Comparison of ENCODE assay signal across 13 cellular contexts in the genomic region with DNA sequence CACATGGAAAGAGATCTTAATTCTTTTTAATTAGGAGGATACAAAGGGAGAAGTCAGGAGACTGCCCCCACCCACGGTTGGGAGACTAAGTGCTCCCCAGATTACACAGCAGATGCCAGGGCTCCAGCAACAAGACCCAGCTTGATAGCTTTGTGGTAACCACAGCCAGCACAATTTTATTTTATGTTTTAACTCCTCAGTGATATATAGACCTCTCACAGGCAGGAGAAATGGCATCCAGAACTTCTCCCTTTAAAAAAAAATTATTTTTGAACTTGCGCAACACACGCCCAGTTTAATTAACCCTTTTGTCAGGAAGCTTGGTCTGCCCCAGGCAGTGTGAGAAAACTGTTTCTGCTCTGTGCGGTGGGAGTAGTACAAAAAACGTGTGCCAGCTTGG.
DNase-seq lines count a peak whose midpoint lies in the region; ATAC-seq and TF ChIP-seq lines count a peak whose summit lies in the region.
"Had no signal": no experiment of that assay in that cellular context is flagged by ENCODE, and none has a peak within 500 bp of the region (broad histone marks: within the 10 kb centered on the region; RNA-seq: fewer than 3 reads in every experiment).

No MANE protein-coding gene starts in this region.

- H2BK120ac ChIP-seq in trophoblast cell (ENCODE audit: insufficient read depth, low read length, poor library complexity): no peak overlapping the region

- H3K4me3 ChIP-seq in A673 (ENCODE audit: low read depth, low read length, poor library complexity, severe bottlenecking) (no peak overlapping the region), SK-N-MC (peak overlapping the region; percentile 57), trophoblast cell (ENCODE audit: low read depth, low read length) (no peak overlapping the region)

- no peak overlapping the region for H3K14ac ChIP-seq in trophoblast cell (ENCODE audit: low read length)

- no peaks in the 10 kb centered on the region for H3K36me3 Mint-ChIP-seq in HFFc6 (ENCODE audit: low read depth)
- H3K36me3 Mint-ChIP-seq in immature natural killer cell: no peaks in the 10 kb centered on the region

- H3K9me3 Mint-ChIP-seq in HFFc6: no peaks in the 10 kb centered on the region
- H3K9me3 Mint-ChIP-seq in immature natural killer cell: no peaks in the 10 kb centered on the region
- H3K9me3 Mint-ChIP-seq: activated B cell treated with CpG ODN at 0.5 μM for 24 hours had no signal

- no peak for ATAC-seq in GM19467 (IDR thresholded peaks at IDR 0.05; ENCODE audit: unreplicated experiment)
- no peak for ATAC-seq in GM18858 (IDR thresholded peaks at IDR 0.05; ENCODE audit: unreplicated experiment)
- ATAC-seq: left cardiac atrium had no signal

- H3K27ac Mint-ChIP-seq in HFFc6 (peak overlapping the region; percentile 29; the same call in 1 of the 2 replicates), immature natural killer cell (peak overlapping the region; percentile 85 to 95 (median 87))
- H3K27ac Mint-ChIP-seq: activated B cell treated with CpG ODN at 0.5 μM for 24 hours had no signal

- H3K4ac ChIP-seq in trophoblast cell (ENCODE audit: low read depth, low read length): no peak overlapping the region

- H3K27ac ChIP-seq in A673 (ENCODE audit: low read depth, low read length, poor library complexity, severe bottlenecking) (peak overlapping the region; percentile 14), SK-N-MC (peak overlapping the region; percentile 86), trophoblast cell (ENCODE audit: low read depth, low read length) (no peak overlapping the region)

- peaks cover 16% of the 10 kb centered on the region for H3K79me1 ChIP-seq in trophoblast cell (ENCODE audit: low read length)

- no peak overlapping the region for H4K8ac ChIP-seq in trophoblast cell (ENCODE audit: low read depth, low read length)

- DNase-seq in A673 (ENCODE audit: low spot score) (peak; percentile 38), HFFc6 (no peak), SK-N-MC (ENCODE audit: low read depth, low spot score) (peak; percentile 85), immature natural killer cell (no peak), GM10248 (ENCODE audit: extremely low spot score) (no peak), trophoblast cell (no peak)
- DNase-seq: activated B cell treated with CpG ODN at 0.5 μM for 24 hours; activated T-cell treated with anti-CD3 and anti-CD28 coated beads, Interleukin-2, amount 50 U/mL, for 1 hour; left cardiac atrium; NCI-H1436 treated with DMSO at 0.1 percent for 48 hours; stimulated activated CD8-positive, alpha-beta memory T cell treated with anti-CD3 and anti-CD28 coated beads, Interleukin-4, amount 100 ng/mL, for 48 hours had no signal

- H3K4me1 Mint-ChIP-seq in HFFc6 (ENCODE audit: low read depth) (peaks cover 31% of the 10 kb centered on the region), immature natural killer cell (peaks cover 73% of the 10 kb centered on the region in 2 donors)

- H3K9me3 ChIP-seq in A673 (ENCODE audit: low read depth, low read length, poor library complexity, severe bottlenecking) (no peaks in the 10 kb centered on the region), SK-N-MC (ENCODE audit: low read depth, low read length) (no peaks in the 10 kb centered on the region), trophoblast cell (ENCODE audit: insufficient read depth, low read depth, low read length) (no peaks in the 10 kb centered on the region)

- H3K4me3 Mint-ChIP-seq in HFFc6 (no peak overlapping the region), immature natural killer cell (peak overlapping the region; percentile 67 to 95 (median 90))
- H3K4me3 Mint-ChIP-seq: activated B cell treated with CpG ODN at 0.5 μM for 24 hours had no signal

- intact Hi-C loops in A673 (cut with micrococcal nuclease; ENCODE audit: unreplicated experiment): loop anchor here (5.0 kb wide), 2 partner anchors 413 to 1208 kb away; no protein-coding TSS in a partner anchor

- no peak overlapping the region for H2BK5ac ChIP-seq in trophoblast cell (ENCODE audit: low read depth, low read length, poor library complexity)

- no TSS peak for BruUV-seq in A673 (replicated peaks; lab: Mats Ljungman, UMichigan)

- no peak overlapping the region for H2BK12ac ChIP-seq in trophoblast cell (ENCODE audit: low read length)

- no peak overlapping the region for H2AK5ac ChIP-seq in trophoblast cell (ENCODE audit: low read length)

- WGBS in trophoblast cell (ENCODE audit: extremely low coverage, insufficient coverage, insufficient read length): no CpG with 5 or more reads among the region's 5 CpGs

- no peak overlapping the region for H4K91ac ChIP-seq in trophoblast cell (ENCODE audit: low read depth, low read length)

- H3K18ac ChIP-seq in trophoblast cell (ENCODE audit: low read length): no peak overlapping the region

- POLR2A ChIA-PET in A673 (lab: Charles Lee; ENCODE audit: low non-redundant PET): no interaction called here
- POLR2A ChIA-PET in GM10248 (lab: Yijun Ruan, JAX): no interaction called here

- H3K36me3 ChIP-seq in A673 (ENCODE audit: insufficient read depth, low read length, poor library complexity, severe bottlenecking) (no peaks in the 10 kb centered on the region), SK-N-MC (ENCODE audit: insufficient read depth, low read length) (no peaks in the 10 kb centered on the region), trophoblast cell (ENCODE audit: control insufficient read depth in 1 of 2, insufficient read depth in 2 of 2, low read length in 2 of 2) (no peaks in the 10 kb centered on the region)

- H3K27me3 Mint-ChIP-seq in HFFc6 (ENCODE audit: insufficient read depth) (peaks cover 5% of the 10 kb centered on the region; the same call in 1 of the 2 replicates), immature natural killer cell (ENCODE audit: low read depth in 3 of 3) (peaks cover 10 to 26% (median 12%) of the 10 kb centered on the region in 3 donors)
- H3K27me3 Mint-ChIP-seq: activated B cell treated with CpG ODN at 0.5 μM for 24 hours had no signal

- no peak overlapping the region for H4K12ac ChIP-seq in trophoblast cell (ENCODE audit: low read depth, low read length)

- H3K79me2 ChIP-seq in trophoblast cell (ENCODE audit: control insufficient read depth, insufficient read depth, low read length, poor library complexity): peaks cover 4% of the 10 kb centered on the region

- H2AFZ ChIP-seq in trophoblast cell (ENCODE audit: insufficient read depth, low read length, poor library complexity): no peak overlapping the region

- H3K23ac ChIP-seq in trophoblast cell (ENCODE audit: low read length): no peak overlapping the region

- H3K9ac ChIP-seq in SK-N-MC (ENCODE audit: insufficient read length) (no peak overlapping the region), trophoblast cell (ENCODE audit: low read length) (no peak overlapping the region)

- H3K4me2 ChIP-seq in trophoblast cell (ENCODE audit: low read length): no peak overlapping the region

- TF ChIP-seq CTCF in A673 (conservative IDR thresholded peaks at IDR 0.05; ENCODE audit: low read depth, low read length) (no peak), HFFc6 (IDR thresholded peaks at IDR 0.05) (no peak), GM10248 (IDR thresholded peaks at IDR 0.05; ENCODE audit: control extremely low read depth, extremely low read depth, low read depth, missing control alignments) (no peak)

- H3K27me3 ChIP-seq in A673 (replicated peaks; ENCODE audit: insufficient read depth, low read depth, low read length, poor library complexity): no peaks in the 10 kb centered on the region
- no peaks in the 10 kb centered on the region for H3K27me3 ChIP-seq in trophoblast cell (ENCODE audit: insufficient read depth, low read length)

- CTCF ChIA-PET in A673 (lab: Charles Lee) (no interaction called here), GM10248 (lab: Yijun Ruan, JAX) (interaction anchor here (1.8 kb wide), 1 partner anchor 79 kb away, joined by 8 read pairs; a partner anchor contains a TSS)

- H3K4me1 ChIP-seq in A673 (ENCODE audit: insufficient read depth, low read length, poor library complexity, severe bottlenecking): peaks cover 36% of the 10 kb centered on the region
- H3K4me1 ChIP-seq in trophoblast cell (ENCODE audit: control insufficient read depth in 1 of 2, insufficient read depth in 2 of 2, low read length in 2 of 2): peaks cover 12 to 15% of the 10 kb centered on the region in 2 experiments

Comparison
In these comparisons a context has a peak if more than half of its experiments do, and no peak if none do; other contexts are left out.
1. DNase-seq: peak in A673 (single experiment) and SK-N-MC (single experiment); none in HFFc6 (single experiment), immature natural killer cell (0 of 3), GM10248 (single experiment) and trophoblast cell (0 of 2).